In genomic region chr13:95536629-95537241, GRCh38 we compare ENCODE assay signal across 8 cellular contexts. TPM values are rescaled to one million over a fixed set of nuclear protein-coding genes. Genes with fewer than 3 reads are reported as not detected.
DNase-seq lines count a peak whose midpoint lies in the region; TF ChIP-seq lines count a peak whose summit lies in the region.
"Had no signal": no experiment of that assay in that cellular context is flagged by ENCODE, and none has a peak within 500 bp of the region (broad histone marks: within the 10 kb centered on the region; RNA-seq: fewer than 3 reads in every experiment).

No MANE protein-coding gene starts in this region.

- H3K4me3 ChIP-seq in mammary epithelial cell (replicated peaks in 1 of 3; ENCODE audit: insufficient read depth in 1 of 3, low read depth in 2 of 3, low read length in 3 of 3), result no peak overlapping the region
- H3K4me3 ChIP-seq in parathyroid adenoma (ENCODE audit: low read depth, low read length), result no peak overlapping the region
- no peak overlapping the region for H3K4me3 ChIP-seq in testis

- H4K20me1 ChIP-seq in mammary epithelial cell (ENCODE audit: insufficient read depth, low read length), result no peaks in the 10 kb centered on the region

- DNase-seq in GM13976 (ENCODE audit: low spot score) (no peak), NCI-H1694 (lab: John Stamatoyannopoulos, UW) (peak; percentile 49), mammary epithelial cell (peak; percentile 12), testis (no peak), hypothalamus (lab: John Stamatoyannopoulos, UW) (no peak), germinal center (ENCODE audit: low spot score) (no peak)

- dilution Hi-C loops in mammary epithelial cell (cut with HindIII; ENCODE audit: low sequenced_read_pairs), result no loop called here

- peak; percentile 3 for TF ChIP-seq CTCF in GM13976 (IDR thresholded peaks at IDR 0.05; ENCODE audit: borderline replicate concordance, control extremely low read depth, extremely low read depth, insufficient read depth, missing control alignments)
- TF ChIP-seq CTCF in mammary epithelial cell (conservative IDR thresholded peaks at IDR 0.05 in 1 of 2, IDR thresholded peaks at IDR 0.05 in 1 of 2; ENCODE audit: extremely low read depth in 1 of 2, insufficient read depth in 1 of 2, low read depth in 1 of 2, low read length in 2 of 2), result peak; percentile 41 to 47
- peak; percentile 21 for TF ChIP-seq CTCF in parathyroid adenoma (IDR thresholded peaks at IDR 0.05)
- TF ChIP-seq CTCF in testis (IDR thresholded peaks at IDR 0.05), result no peak

- H3K4me2 ChIP-seq in mammary epithelial cell (ENCODE audit: insufficient read depth, low read depth, low read length), result no peak overlapping the region
- no peak overlapping the region for H3K4me2 ChIP-seq in parathyroid adenoma (ENCODE audit: low read length)

- H3K27ac ChIP-seq in mammary epithelial cell (ENCODE audit: insufficient read depth, low read depth, low read length) (no peak overlapping the region), parathyroid adenoma (no peak overlapping the region), testis (no peak overlapping the region)

- H2AFZ ChIP-seq in mammary epithelial cell (ENCODE audit: low read depth, low read length), result no peak overlapping the region
- no peak overlapping the region for H2AFZ ChIP-seq in parathyroid adenoma

- H3K36me3 ChIP-seq in mammary epithelial cell (ENCODE audit: insufficient read depth, low read length) (no peaks in the 10 kb centered on the region), parathyroid adenoma (ENCODE audit: control insufficient read depth, insufficient read depth, low read length) (no peaks in the 10 kb centered on the region), testis (ENCODE audit: low read depth, missing control alignments) (no peaks in the 10 kb centered on the region)

- H3K27me3 ChIP-seq in mammary epithelial cell (ENCODE audit: insufficient read depth, low read length) (no peaks in the 10 kb centered on the region), parathyroid adenoma (ENCODE audit: control insufficient read depth, insufficient read depth, low read length) (no peaks in the 10 kb centered on the region), testis (no peaks in the 10 kb centered on the region)

- CTCF ChIA-PET in mammary epithelial cell (lab: Charles Lee; ENCODE audit: low non-redundant PET), result interaction anchor here (0.6 to 0.7 kb wide), 2 partner anchors 297 to 331 kb away, joined by 3 to 7 read pairs; no protein-coding TSS in a partner anchor

- WGBS in mammary epithelial cell (ENCODE audit: low coverage, missing lambda C conversion rate), result 33% methylated on average over 6 of the region's 6 CpGs
- WGBS in testis, 2 donors, result 33 to 40% methylated on average over 6 of the region's 6 CpGs

- no peak overlapping the region for H3K9ac ChIP-seq in mammary epithelial cell (ENCODE audit: insufficient read depth, low read length)
- H3K9ac ChIP-seq in parathyroid adenoma, result no peak overlapping the region

- TF ChIP-seq POLR2A in testis (IDR thresholded peaks at IDR 0.05), result no peak

- H3K79me2 ChIP-seq in mammary epithelial cell (ENCODE audit: insufficient read depth, low read length) (no peaks in the 10 kb centered on the region), parathyroid adenoma (no peaks in the 10 kb centered on the region)

- intact Hi-C loops in mammary epithelial cell (cut with micrococcal nuclease), result loop anchor here (1.0 to 5.0 kb wide), 2 partner anchors 28 to 76 kb away; no protein-coding TSS in a partner anchor
- intact Hi-C loops in testis (cut with DNase I; ENCODE audit: low total_unique reads), result no loop called here

- BruUV-seq in mammary epithelial cell (replicated peaks; lab: Mats Ljungman, UMichigan), result no TSS peak

- in situ Hi-C loops in GM13976 (cut with MboI; ENCODE audit: low sequenced_read_pairs, unreplicated experiment), result loop anchor here (25.0 kb wide), 2 partner anchors 126 to 301 kb away; no protein-coding TSS in a partner anchor
- in situ Hi-C loops in mammary epithelial cell (cut with MboI; ENCODE audit: low sequenced_read_pairs in 2 of 2), result no loop called here

- H3K9me3 ChIP-seq in mammary epithelial cell (replicated peaks; ENCODE audit: insufficient read depth, low read length) (no peaks in the 10 kb centered on the region), parathyroid adenoma (ENCODE audit: control insufficient read depth, low read length) (no peaks in the 10 kb centered on the region), testis (no peaks in the 10 kb centered on the region)

- H3K4me1 ChIP-seq in mammary epithelial cell (ENCODE audit: insufficient read depth, low read length) (peaks cover 18% of the 10 kb centered on the region), parathyroid adenoma (no peaks in the 10 kb centered on the region), testis (no peaks in the 10 kb centered on the region)

RNA-seq across cellular contexts. Expression of gene CLDN10, which starts 15.8 kb away (rescaled TPM):
- total RNA-seq in mammary epithelial cell, result under 1 TPM in 1 of 2 donors, not detected in 1; 0.17 TPM
- polyA plus RNA-seq in mammary epithelial cell, result not detected
- polyA minus RNA-seq in mammary epithelial cell, result not detected
- total RNA-seq in testis, result 1 to 10 TPM; 1.3 to 1.8 TPM
- polyA plus RNA-seq in testis (ENCODE audit: insufficient read depth, low read depth, low replicate concordance), result 3.3 TPM
- total RNA-seq: T-helper 1 cell treated with Interleukin-12 subunit alpha and Interleukin-12 subunit beta and Interleukin-4 antibody, amounts not matched to agents 30 ng/mL and 1 ng/mL, for 36 hours had no signal

Comparison
In these comparisons a context has a peak if more than half of its experiments do, and no peak if none do; other contexts are left out.
1. DNase-seq: peak in NCI-H1694 (single experiment) and mammary epithelial cell (single experiment); none in GM13976 (single experiment), testis (single experiment), hypothalamus (0 of 51) and germinal center (single experiment).
2. CTCF ChIP-seq: peak in GM13976 (single experiment), mammary epithelial cell (2 of 2) and parathyroid adenoma (single experiment); none in testis (0 of 3).